In genomic region chr11:27296406-27296994, GRCh38 we compare ENCODE assay signal across 8 cellular contexts.
DNase-seq lines count a peak whose midpoint lies in the region; ATAC-seq, FAIRE-seq and TF ChIP-seq lines count a peak whose summit lies in the region.

No MANE protein-coding gene starts in this region.

- 15 to 42% (median 20%) methylated on average over 5 of the region's 5 CpGs for WGBS in small intestine, 3 donors

- H3K36me3 Mint-ChIP-seq in T-helper 2 cell treated with Interferon-gamma antibody and Interleukin-4, amounts not matched to agents 5 μg/mL and 100 μg/mL, for 36 hours (ENCODE audit: low read depth), result no peaks in the 10 kb centered on the region

- peaks cover 15% of the 10 kb centered on the region for H3K9me3 Mint-ChIP-seq in T-helper 2 cell treated with Interferon-gamma antibody and Interleukin-4, amounts not matched to agents 5 μg/mL and 100 μg/mL, for 36 hours

- DNase-seq in LoVo (ENCODE audit: low spot score), result peak; percentile 56
- DNase-seq in SK-N-DZ (ENCODE audit: low spot score), result peak; percentile 59
- peak; percentile 82 for DNase-seq in fibroblast of the aortic adventitia (ENCODE audit: low read depth)
- peak; percentile 80 for DNase-seq in small intestine
- no peak for DNase-seq in T-helper 2 cell treated with Interferon-gamma antibody and Interleukin-4, amounts not matched to agents 5 μg/mL and 100 μg/mL, for 36 hours (ENCODE audit: low spot score)

- no peaks in the 10 kb centered on the region for H3K9me3 ChIP-seq in small intestine (ENCODE audit: control insufficient read depth, low read depth)

- no peaks in the 10 kb centered on the region for H3K4me1 Mint-ChIP-seq in T-helper 2 cell treated with Interferon-gamma antibody and Interleukin-4, amounts not matched to agents 5 μg/mL and 100 μg/mL, for 36 hours (ENCODE audit: low read depth)

- peak; percentile 74 for ATAC-seq in GM21825 (IDR thresholded peaks at IDR 0.05; ENCODE audit: unreplicated experiment)
- ATAC-seq in HG03342 (IDR thresholded peaks at IDR 0.05; ENCODE audit: unreplicated experiment), result no peak

- no peaks in the 10 kb centered on the region for H3K27me3 ChIP-seq in small intestine (ENCODE audit: control insufficient read depth in 2 of 2, insufficient read depth in 2 of 2, low read length in 2 of 2)

- FAIRE-seq in G401.6 (lab: Jason Lieb, UNC), result peak; percentile 68
- no peak for FAIRE-seq in small intestine (lab: Jason Lieb, UNC)

- H3K27me3 Mint-ChIP-seq in T-helper 2 cell treated with Interferon-gamma antibody and Interleukin-4, amounts not matched to agents 5 μg/mL and 100 μg/mL, for 36 hours (ENCODE audit: low read depth), result peaks cover 4% of the 10 kb centered on the region

- H3K27ac ChIP-seq in small intestine (ENCODE audit: low read depth in 1 of 2, low read length in 1 of 2), result no peak overlapping the region

- no peak overlapping the region for H3K27ac Mint-ChIP-seq in T-helper 2 cell treated with Interferon-gamma antibody and Interleukin-4, amounts not matched to agents 5 μg/mL and 100 μg/mL, for 36 hours

- no peaks in the 10 kb centered on the region for H3K36me3 ChIP-seq in small intestine (ENCODE audit: control insufficient read depth in 2 of 2, insufficient read depth in 2 of 2, low read length in 2 of 2)

- H3K4me1 ChIP-seq in small intestine (ENCODE audit: control insufficient read depth in 2 of 2, insufficient read depth in 1 of 2, low read depth in 1 of 2, low read length in 1 of 2), result peaks cover 3 to 11% of the 10 kb centered on the region in 2 donors

- no peak overlapping the region for H3K4me3 Mint-ChIP-seq in T-helper 2 cell treated with Interferon-gamma antibody and Interleukin-4, amounts not matched to agents 5 μg/mL and 100 μg/mL, for 36 hours

- no peak overlapping the region for H3K4me3 ChIP-seq in fibroblast of the aortic adventitia (ENCODE audit: low read depth, low read length)
- H3K4me3 ChIP-seq in small intestine (ENCODE audit: low read depth in 1 of 2, low read length in 2 of 2), result no peak overlapping the region

- TF ChIP-seq CTCF in fibroblast of the aortic adventitia (IDR thresholded peaks at IDR 0.05; ENCODE audit: insufficient read depth, low read length), result peak; percentile 85
